18 cellular contexts compared by ENCODE assay signal in the genomic region with DNA sequence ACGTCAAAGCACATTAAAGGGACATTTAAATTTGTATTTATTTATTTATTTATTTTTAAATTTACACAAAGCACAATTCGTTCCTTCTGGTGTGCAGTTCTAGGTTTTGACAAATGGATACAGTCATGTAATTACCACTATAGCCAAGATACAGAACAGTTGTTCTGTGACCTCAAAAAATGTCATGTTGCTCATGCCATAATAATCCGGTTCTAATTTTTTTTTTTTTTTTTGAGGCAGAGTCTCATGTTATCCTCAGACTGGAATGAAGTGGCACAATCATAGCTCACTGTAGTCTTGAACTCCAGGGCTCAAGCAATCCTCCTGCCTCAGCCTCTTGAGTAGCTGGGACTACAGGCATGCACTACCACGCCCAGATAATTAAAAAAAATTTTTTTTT. TPM values are rescaled to one million over a fixed set of nuclear protein-coding genes. Genes with fewer than 3 reads are reported as not detected.
"Had no signal": no experiment of that assay in that cellular context is flagged by ENCODE, and none has a peak within 500 bp of the region (broad histone marks: within the 10 kb centered on the region; RNA-seq: fewer than 3 reads in every experiment).

No MANE protein-coding gene starts in this region.

- H3K4me3 ChIP-seq: ascending aorta, body of pancreas had no signal

- H3K9ac ChIP-seq: SK-N-SH had no signal

- H3K27me3 ChIP-seq: ascending aorta, body of pancreas had no signal

- H3K27ac Mint-ChIP-seq: activated CD8-positive, alpha-beta T cell treated with anti-CD3 and anti-CD28 coated beads for 36 hours; activated naive CD8-positive, alpha-beta T cell treated with anti-CD3 and anti-CD28 coated beads, Interleukin-2, amount 10 ng/mL, durations not matched to agents 7 days and 5 days; activated T-cell treated with anti-CD3 and anti-CD28 coated beads, Interleukin-2, amount 50 U/mL, for 72 hours had no signal

- H3K36me3 Mint-ChIP-seq: activated naive CD8-positive, alpha-beta T cell treated with anti-CD3 and anti-CD28 coated beads, Interleukin-2, amount 10 ng/mL, durations not matched to agents 7 days and 5 days had no signal

- H3K27ac ChIP-seq: ascending aorta, body of pancreas, VCaP had no signal

- H3K4me3 Mint-ChIP-seq: activated CD8-positive, alpha-beta T cell treated with anti-CD3 and anti-CD28 coated beads for 36 hours; activated naive CD8-positive, alpha-beta T cell treated with anti-CD3 and anti-CD28 coated beads, Interleukin-2, amount 10 ng/mL, durations not matched to agents 7 days and 5 days; activated T-cell treated with anti-CD3 and anti-CD28 coated beads, Interleukin-2, amount 50 U/mL, for 72 hours had no signal

- H3K4me1 ChIP-seq: ascending aorta, body of pancreas had no signal

- H3K9me3 ChIP-seq: ascending aorta, body of pancreas, SK-N-SH had no signal

- H3K4me2 ChIP-seq: SK-N-SH had no signal

- H3K9me2 ChIP-seq: SK-N-SH had no signal

- H3K4me1 Mint-ChIP-seq: activated naive CD8-positive, alpha-beta T cell treated with anti-CD3 and anti-CD28 coated beads, Interleukin-2, amount 10 ng/mL, durations not matched to agents 7 days and 5 days had no signal

- DNase-seq: activated CD4-positive, CD25-positive, alpha-beta regulatory T cell; activated CD8-positive, alpha-beta memory T cell treated with anti-CD3 and anti-CD28 coated beads, Interleukin-2, amount 50 U/mL, for 4 hours; amniotic stem cell; NCI-H2171; NCI-H2227 treated with DMSO at 0.1 percent for 48 hours; NCI-H446 treated with DMSO at 0.1 percent for 48 hours; NCI-H524 treated with DMSO at 0.1 percent for 48 hours; T-helper 1 cell had no signal

- H3K9me3 Mint-ChIP-seq: activated CD8-positive, alpha-beta T cell treated with anti-CD3 and anti-CD28 coated beads for 36 hours; activated naive CD8-positive, alpha-beta T cell treated with anti-CD3 and anti-CD28 coated beads, Interleukin-2, amount 10 ng/mL, durations not matched to agents 7 days and 5 days; activated T-cell treated with anti-CD3 and anti-CD28 coated beads, Interleukin-2, amount 50 U/mL, for 72 hours had no signal

RNA-seq across cellular contexts. Expression of a gene that starts 7.8 kb away (rescaled TPM):
- total RNA-seq: activated CD8-positive, alpha-beta T cell treated with anti-CD3 and anti-CD28 coated beads for 36 hours; activated naive CD8-positive, alpha-beta T cell treated with anti-CD3 and anti-CD28 coated beads, Interleukin-2, amount 10 ng/mL, durations not matched to agents 7 days and 5 days; activated T-cell treated with anti-CD3 and anti-CD28 coated beads, Interleukin-2, amount 50 U/mL, for 72 hours; MCF 10A; OCI-LY7; RPMI7951 had no signal
